Comparison of ENCODE assay signal across 8 cellular contexts in the genomic region with DNA sequence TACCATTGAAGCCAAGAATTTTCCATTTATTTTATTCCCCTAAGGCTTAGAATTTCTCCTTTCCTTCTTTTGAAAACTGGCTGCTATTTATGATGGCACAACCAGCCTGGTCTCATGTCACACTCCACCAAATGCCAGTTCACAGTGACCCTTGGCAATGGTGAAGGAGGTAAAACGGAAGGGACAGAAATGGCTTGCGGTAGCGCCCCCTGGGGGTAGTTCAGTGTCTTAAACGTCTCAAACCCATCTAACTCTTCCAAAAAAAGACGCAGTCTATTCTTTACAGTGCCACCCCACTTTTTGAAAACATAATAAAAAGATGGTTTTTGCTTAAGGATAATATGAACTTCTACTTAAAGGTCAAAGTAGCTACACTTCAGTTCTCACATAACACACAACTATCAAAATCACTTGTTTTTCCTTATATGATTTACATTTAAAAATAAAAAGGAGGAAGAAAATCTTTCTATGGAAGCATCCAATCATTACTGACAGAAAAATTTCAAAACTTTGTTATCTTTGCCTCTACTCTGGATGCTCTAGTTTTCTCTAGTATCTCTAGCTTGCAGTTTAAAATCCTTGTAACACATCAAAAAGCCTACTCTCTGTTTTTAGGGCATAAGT. TPM values are rescaled to one million over a fixed set of nuclear protein-coding genes. Genes with fewer than 3 reads are reported as not detected.
DNase-seq lines count a peak whose midpoint lies in the region; ATAC-seq and TF ChIP-seq lines count a peak whose summit lies in the region.

No MANE protein-coding gene starts in this region.

- H3K9me3 ChIP-seq in liver (ENCODE audit: control insufficient read depth in 4 of 4, low read length in 3 of 4): no peaks in the 10 kb centered on the region

- H3K27me3 ChIP-seq in liver (ENCODE audit: control insufficient read depth in 4 of 4, insufficient read depth in 4 of 4, low read length in 3 of 4): no peaks in the 10 kb centered on the region

- no peak overlapping the region for H3K4me3 ChIP-seq in astrocyte of the spinal cord (ENCODE audit: low read depth, low read length)
- H3K4me3 ChIP-seq in liver (ENCODE audit: low read depth in 1 of 3, low read length in 3 of 3): no peak overlapping the region

- peaks cover 9 to 18% (median 12%) of the 10 kb centered on the region in 4 donors for H3K4me1 ChIP-seq in liver (ENCODE audit: control insufficient read depth in 4 of 4, insufficient read depth in 4 of 4, low read length in 3 of 4)

- TF ChIP-seq CTCF in astrocyte of the spinal cord (IDR thresholded peaks at IDR 0.05; ENCODE audit: low read depth, low read length) (peak; percentile 78), liver (IDR thresholded peaks at IDR 0.05; ENCODE audit: low read depth, low read length, missing input control) (peak; percentile 35)

- H3K27ac ChIP-seq in liver (ENCODE audit: low read depth in 1 of 2, low read length in 2 of 2): no peak overlapping the region

- 34% methylated on average over 5 of the region's 5 CpGs for WGBS in liver

- peaks cover 2 to 11% (median 7%) of the 10 kb centered on the region in 4 donors for H3K36me3 ChIP-seq in liver (ENCODE audit: control insufficient read depth in 4 of 4, insufficient read depth in 3 of 4, low read depth in 1 of 4, low read length in 3 of 4)

- peak; percentile 27 to 70 for TF ChIP-seq RAD21 in liver (IDR thresholded peaks at IDR 0.05)

- peak; percentile 12 for DNase-seq in GDM1 (lab: John Stamatoyannopoulos, UW)
- DNase-seq in HT1080 (ENCODE audit: low read depth): peak; percentile 15
- peak; percentile 19 to 43 (median 33) for DNase-seq in T-helper 1 cell
- peak; percentile 25 for DNase-seq in astrocyte of the spinal cord (ENCODE audit: low read depth, low spot score)
- peak in 5 of 6 experiments; percentile 33 to 56 (median 49) for DNase-seq in stimulated activated naive CD4-positive, alpha-beta T cell (lab: John Stamatoyannopoulos, UW)

- ATAC-seq in HG03095 (IDR thresholded peaks at IDR 0.05; ENCODE audit: unreplicated experiment) (no peak), HG02852 (IDR thresholded peaks at IDR 0.05; ENCODE audit: unreplicated experiment) (no peak)

- in situ Hi-C loops in astrocyte of the spinal cord (cut with HindIII; ENCODE audit: low sequenced_read_pairs): no loop called here

- H3K9ac ChIP-seq in liver (ENCODE audit: low read depth in 1 of 2, low read length in 2 of 2): no peak overlapping the region

TF ChIP-seq in liver, 16 proteins besides CTCF, POLR2A, EP300 and RAD21:
- TF ChIP-seq, protein P1, sequence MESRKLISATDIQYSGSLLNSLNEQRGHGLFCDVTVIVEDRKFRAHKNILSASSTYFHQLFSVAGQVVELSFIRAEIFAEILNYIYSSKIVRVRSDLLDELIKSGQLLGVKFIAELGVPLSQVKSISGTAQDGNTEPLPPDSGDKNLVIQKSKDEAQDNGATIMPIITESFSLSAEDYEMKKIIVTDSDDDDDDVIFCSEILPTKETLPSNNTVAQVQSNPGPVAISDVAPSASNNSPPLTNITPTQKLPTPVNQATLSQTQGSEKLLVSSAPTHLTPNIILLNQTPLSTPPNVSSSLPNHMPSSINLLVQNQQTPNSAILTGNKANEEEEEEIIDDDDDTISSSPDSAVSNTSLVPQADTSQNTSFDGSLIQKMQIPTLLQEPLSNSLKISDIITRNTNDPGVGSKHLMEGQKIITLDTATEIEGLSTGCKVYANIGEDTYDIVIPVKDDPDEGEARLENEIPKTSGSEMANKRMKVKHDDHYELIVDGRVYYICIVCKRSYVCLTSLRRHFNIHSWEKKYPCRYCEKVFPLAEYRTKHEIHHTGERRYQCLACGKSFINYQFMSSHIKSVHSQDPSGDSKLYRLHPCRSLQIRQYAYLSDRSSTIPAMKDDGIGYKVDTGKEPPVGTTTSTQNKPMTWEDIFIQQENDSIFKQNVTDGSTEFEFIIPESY (IDR thresholded peaks at IDR 0.05): no peak
- TF ChIP-seq RXRA (IDR thresholded peaks at IDR 0.05): peak in 1 of 2 donors; percentile 31

RNA-seq across cellular contexts. Expression of a gene that starts 28.0 kb away (rescaled TPM):
- 33.9 and 35.3 TPM in 2 replicates for total RNA-seq in HT1080 (2014; rRNA removed; shearing (Covaris generic))
- polyA plus RNA-seq in HT1080 (2015; cell fraction: cytosol; rRNA removed): 26.5 and 28.4 TPM in 2 replicates
- 17.0 and 18.0 TPM in 2 replicates for polyA plus RNA-seq in HT1080 (2015; cell fraction: nucleus; rRNA removed)
- 1 to 10 TPM; 5.5 to 9.5 TPM for total RNA-seq in liver
- polyA plus RNA-seq in liver: 1 to 10 TPM; 7.9 to 8.9 TPM
